9 cellular contexts compared by ENCODE assay signal in the genomic region with DNA sequence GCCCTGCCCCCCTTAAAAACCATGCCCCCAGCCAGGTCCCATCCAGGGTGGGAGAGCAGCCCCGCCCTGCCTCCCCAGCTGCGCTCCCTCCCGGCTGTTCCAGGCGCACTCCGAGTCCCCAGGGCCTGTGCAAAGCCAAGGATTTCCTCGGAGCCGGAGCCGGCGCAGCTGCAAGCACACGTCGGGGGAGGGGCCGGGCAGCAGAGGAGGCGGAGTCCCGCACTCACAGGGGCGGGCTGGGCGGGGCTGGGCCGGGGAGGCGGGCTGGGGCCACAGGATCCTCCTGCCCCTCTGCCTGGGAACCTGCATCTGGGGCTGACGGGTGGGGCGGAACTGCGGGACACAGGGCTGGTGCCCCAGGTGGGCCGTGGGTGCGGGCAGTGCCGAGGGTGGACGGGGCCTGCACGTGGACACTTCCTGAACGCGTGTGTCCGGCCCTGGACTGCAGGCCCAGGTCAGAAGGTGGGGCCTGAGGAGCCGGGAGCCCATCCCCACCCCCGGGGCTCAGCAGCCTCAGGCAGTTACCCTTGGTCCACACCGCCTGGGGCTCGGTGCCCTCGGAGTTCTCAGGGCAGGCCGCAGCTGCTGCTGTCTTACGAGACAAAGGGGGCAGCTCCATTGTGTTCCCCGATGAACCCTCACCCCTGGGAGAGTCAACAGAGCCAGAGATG. TPM values are rescaled to one million over a fixed set of nuclear protein-coding genes. Genes with fewer than 3 reads are reported as not detected.
DNase-seq lines count a peak whose midpoint lies in the region; ATAC-seq, FAIRE-seq and TF ChIP-seq lines count a peak whose summit lies in the region.
"Had no signal": no experiment of that assay in that cellular context is flagged by ENCODE, and none has a peak within 500 bp of the region (broad histone marks: within the 10 kb centered on the region; RNA-seq: fewer than 3 reads in every experiment).

No MANE protein-coding gene starts in this region.

- H3K4me1 ChIP-seq in colonic mucosa = no peaks in the 10 kb centered on the region

- ATAC-seq in naive thymus-derived CD8-positive, alpha-beta T cell = peak; percentile 50 to 57
- ATAC-seq in GM19035 (IDR thresholded peaks at IDR 0.05; ENCODE audit: unreplicated experiment) (no peak), HG03521 (IDR thresholded peaks at IDR 0.05; ENCODE audit: unreplicated experiment) (no peak)

- no peak overlapping the region for H3K27ac ChIP-seq in colonic mucosa
- H3K27ac ChIP-seq: neutrophil had no signal

- intact Hi-C loops in colonic mucosa (cut with DNase I) = no loop called here

- H3K27ac Mint-ChIP-seq in naive thymus-derived CD8-positive, alpha-beta T cell = no peak overlapping the region

- no peak overlapping the region for H3K4me3 Mint-ChIP-seq in naive thymus-derived CD8-positive, alpha-beta T cell

- no peaks in the 10 kb centered on the region for H3K9me3 ChIP-seq in colonic mucosa
- H3K9me3 ChIP-seq: neutrophil had no signal

- H3K27me3 ChIP-seq in colonic mucosa = peaks cover 16% of the 10 kb centered on the region

- TF ChIP-seq CTCF in colonic mucosa (IDR thresholded peaks at IDR 0.05) = no peak

- no peak overlapping the region for H3K9ac ChIP-seq in colonic mucosa (ENCODE audit: low read depth in 2 of 2, low read length in 2 of 2)

- H3K4me3 ChIP-seq in colonic mucosa = no peak overlapping the region

- POLR2A ChIA-PET in naive thymus-derived CD8-positive, alpha-beta T cell (lab: Charles Lee) = interaction anchor here (1.6 kb wide), 1 partner anchor 77 kb away, joined by 4 read pairs; the partner anchor contains the start of gene LMF1

- H3K27me3 Mint-ChIP-seq in naive thymus-derived CD8-positive, alpha-beta T cell = peaks cover 0 to 4% (median 0%) of the 10 kb centered on the region in 5 donors

- H3K9me3 Mint-ChIP-seq in naive thymus-derived CD8-positive, alpha-beta T cell = no peaks in the 10 kb centered on the region

- FAIRE-seq in GM19239 (lab: Jason Lieb, UNC) = no peak

- peak; percentile 88 for DNase-seq in DMS 273 (lab: John Stamatoyannopoulos, UW; ENCODE audit: unreplicated experiment)
- DNase-seq in NAMALWA (ENCODE audit: low spot score) = peak; percentile 37
- peak; percentile 43 for DNase-seq in colonic mucosa
- peak in 1 of 10 donors; percentile 22 for DNase-seq in naive thymus-derived CD8-positive, alpha-beta T cell
- DNase-seq in LoVo (ENCODE audit: low spot score) = no peak
- DNase-seq in GM19239 (ENCODE audit: insufficient read length, low spot score) = no peak

- H3K36me3 ChIP-seq in colonic mucosa = no peaks in the 10 kb centered on the region
- H3K36me3 ChIP-seq: neutrophil had no signal

- no peaks in the 10 kb centered on the region for H3K4me1 Mint-ChIP-seq in naive thymus-derived CD8-positive, alpha-beta T cell

- H3K36me3 Mint-ChIP-seq in naive thymus-derived CD8-positive, alpha-beta T cell = no peaks in the 10 kb centered on the region

RNA-seq across cellular contexts. Expression of gene SSTR5, which starts 24.0 kb away (rescaled TPM):
- under 1 TPM; 0.24 to 0.37 TPM for total RNA-seq in colonic mucosa
- not detected for total RNA-seq in naive thymus-derived CD8-positive, alpha-beta T cell
- not detected for polyA plus RNA-seq in naive thymus-derived CD8-positive, alpha-beta T cell

RNA-seq across cellular contexts. Expression of gene C1QTNF8, which starts 47.5 kb away (rescaled TPM):
- not detected for total RNA-seq in colonic mucosa
- total RNA-seq in naive thymus-derived CD8-positive, alpha-beta T cell = not detected
- not detected for polyA plus RNA-seq in naive thymus-derived CD8-positive, alpha-beta T cell

Comparison
In these comparisons a context has a peak if more than half of its experiments do, and no peak if none do; other contexts are left out.
1. DNase-seq: peak in DMS 273 (single experiment), NAMALWA (single experiment) and colonic mucosa (single experiment); none in LoVo (single experiment) and GM19239 (single experiment).
2. ATAC-seq: peak in naive thymus-derived CD8-positive, alpha-beta T cell (2 of 2); none in GM19035 (single experiment) and HG03521 (single experiment).